ENCODE assay signal across 10 cellular contexts in the genomic region with DNA sequence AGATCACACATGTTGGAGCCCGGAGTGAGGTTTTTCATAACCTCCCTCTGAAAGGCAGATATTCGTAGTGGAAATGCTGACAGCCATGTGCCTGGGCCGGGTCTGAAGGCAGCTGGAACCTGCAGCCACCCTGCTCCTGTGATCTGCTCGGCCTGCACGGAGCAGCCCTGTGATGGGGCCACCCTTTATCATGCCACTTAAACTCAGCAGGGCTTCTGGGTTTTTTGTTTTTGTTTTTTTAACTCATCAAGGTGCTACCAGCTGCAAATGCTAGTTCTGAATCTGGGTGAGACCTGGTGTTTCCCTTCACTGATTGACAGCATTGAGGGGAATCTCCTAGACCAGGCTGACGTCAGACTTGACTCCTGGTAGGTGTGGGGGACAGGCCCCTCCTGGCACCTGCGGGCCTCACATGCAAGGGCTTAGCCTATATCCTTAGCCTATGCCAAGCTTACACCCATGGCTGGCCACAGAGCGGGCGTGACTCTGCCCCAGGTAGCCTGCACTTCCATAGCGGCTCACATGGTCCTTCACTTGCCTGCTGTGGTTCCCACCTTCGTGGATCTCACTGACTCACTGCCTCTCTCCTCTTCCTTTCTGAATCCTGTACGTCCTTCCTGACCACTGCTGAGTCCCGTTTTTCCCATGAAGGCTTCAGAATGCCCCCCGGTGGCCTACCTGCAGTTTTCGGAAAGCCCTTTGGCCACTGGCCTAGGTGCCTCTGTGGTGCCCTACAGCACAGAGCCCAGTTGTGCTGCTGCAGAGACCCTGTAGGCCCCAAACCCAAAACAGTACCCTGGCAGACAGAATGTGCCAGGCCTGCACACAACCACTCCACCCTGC.
DNase-seq lines count a peak whose midpoint lies in the region; ATAC-seq and TF ChIP-seq lines count a peak whose summit lies in the region.
"Had no signal": no experiment of that assay in that cellular context is flagged by ENCODE, and none has a peak within 500 bp of the region (broad histone marks: within the 10 kb centered on the region; RNA-seq: fewer than 3 reads in every experiment).

No MANE protein-coding gene starts in this region.

- ATAC-seq in HG02610 (IDR thresholded peaks at IDR 0.05; ENCODE audit: unreplicated experiment) = peak; percentile 68
- ATAC-seq in activated T-helper 17 cell treated with anti-CD3 and anti-CD28 coated beads, Interleukin-2, amount 50 U/mL, for 72 hours (replicated peaks) = peak; percentile 19

- H3K4me3 Mint-ChIP-seq in activated CD4-positive, alpha-beta T cell treated with anti-CD3 and anti-CD28 coated beads, Interleukin-2, amount 10 ng/mL, durations not matched to agents 7 days and 5 days = no peak overlapping the region
- H3K4me3 Mint-ChIP-seq in activated T-helper 17 cell treated with anti-CD3 and anti-CD28 coated beads, Interleukin-2, amount 50 U/mL, for 72 hours = no peak overlapping the region
- H3K4me3 Mint-ChIP-seq in progenitor cell of endocrine pancreas (ENCODE audit: low read depth) = no peak overlapping the region
- H3K4me3 Mint-ChIP-seq: central memory CD8-positive, alpha-beta T cell had no signal

- no peaks in the 10 kb centered on the region for H3K27me3 Mint-ChIP-seq in activated CD4-positive, alpha-beta T cell treated with anti-CD3 and anti-CD28 coated beads, Interleukin-2, amount 10 ng/mL, durations not matched to agents 7 days and 5 days
- H3K27me3 Mint-ChIP-seq in activated T-helper 17 cell treated with anti-CD3 and anti-CD28 coated beads, Interleukin-2, amount 50 U/mL, for 72 hours = peaks cover 3% of the 10 kb centered on the region
- H3K27me3 Mint-ChIP-seq in progenitor cell of endocrine pancreas = peaks cover 16% of the 10 kb centered on the region

- no peak for TF ChIP-seq CTCF in progenitor cell of endocrine pancreas (IDR thresholded peaks at IDR 0.05; ENCODE audit: unreplicated experiment)

- H3K9me3 Mint-ChIP-seq in activated CD4-positive, alpha-beta T cell treated with anti-CD3 and anti-CD28 coated beads, Interleukin-2, amount 10 ng/mL, durations not matched to agents 7 days and 5 days = no peaks in the 10 kb centered on the region
- no peaks in the 10 kb centered on the region for H3K9me3 Mint-ChIP-seq in activated T-helper 17 cell treated with anti-CD3 and anti-CD28 coated beads, Interleukin-2, amount 50 U/mL, for 72 hours
- no peaks in the 10 kb centered on the region for H3K9me3 Mint-ChIP-seq in progenitor cell of endocrine pancreas (ENCODE audit: low read depth)
- H3K9me3 Mint-ChIP-seq: central memory CD8-positive, alpha-beta T cell had no signal

- no peaks in the 10 kb centered on the region for H3K36me3 Mint-ChIP-seq in activated CD4-positive, alpha-beta T cell treated with anti-CD3 and anti-CD28 coated beads, Interleukin-2, amount 10 ng/mL, durations not matched to agents 7 days and 5 days (ENCODE audit: low read depth)
- no peaks in the 10 kb centered on the region for H3K36me3 Mint-ChIP-seq in activated T-helper 17 cell treated with anti-CD3 and anti-CD28 coated beads, Interleukin-2, amount 50 U/mL, for 72 hours (ENCODE audit: low read depth)
- no peaks in the 10 kb centered on the region for H3K36me3 Mint-ChIP-seq in progenitor cell of endocrine pancreas (ENCODE audit: insufficient read depth)

- CTCF ChIA-PET in activated CD4-positive, alpha-beta T cell treated with anti-CD3 and anti-CD28 coated beads, Interleukin-2, amount 10 ng/mL, durations not matched to agents 7 days and 5 days (lab: Charles Lee) = no interaction called here

- no peak overlapping the region for H3K27ac Mint-ChIP-seq in activated CD4-positive, alpha-beta T cell treated with anti-CD3 and anti-CD28 coated beads, Interleukin-2, amount 10 ng/mL, durations not matched to agents 7 days and 5 days
- H3K27ac Mint-ChIP-seq in activated T-helper 17 cell treated with anti-CD3 and anti-CD28 coated beads, Interleukin-2, amount 50 U/mL, for 72 hours = no peak overlapping the region
- peak overlapping the region; percentile 6 for H3K27ac Mint-ChIP-seq in progenitor cell of endocrine pancreas

- peaks cover 7% of the 10 kb centered on the region for H3K4me1 Mint-ChIP-seq in activated CD4-positive, alpha-beta T cell treated with anti-CD3 and anti-CD28 coated beads, Interleukin-2, amount 10 ng/mL, durations not matched to agents 7 days and 5 days
- peaks cover 4% of the 10 kb centered on the region for H3K4me1 Mint-ChIP-seq in activated T-helper 17 cell treated with anti-CD3 and anti-CD28 coated beads, Interleukin-2, amount 50 U/mL, for 72 hours
- no peaks in the 10 kb centered on the region for H3K4me1 Mint-ChIP-seq in progenitor cell of endocrine pancreas (ENCODE audit: low read depth)

- DNase-seq in activated CD4-positive, alpha-beta T cell treated with anti-CD3 and anti-CD28 coated beads for 48 hours = peak; percentile 24
- DNase-seq in activated CD4-positive, alpha-beta T cell treated with anti-CD3 and anti-CD28 coated beads, Interleukin-2, amount 10 ng/mL, durations not matched to agents 7 days and 5 days = no peak
- DNase-seq in progenitor cell of endocrine pancreas (ENCODE audit: low spot score, unreplicated experiment) (no peak), superior temporal gyrus (ENCODE audit: extremely low spot score) (no peak), midbrain (lab: John Stamatoyannopoulos, UW) (no peak), NCI-H2081 treated with DMSO at 0.1 percent for 48 hours (lab: John Stamatoyannopoulos, UW) (no peak)
- DNase-seq: SW 1271 had no signal

- POLR2A ChIA-PET in activated CD4-positive, alpha-beta T cell treated with anti-CD3 and anti-CD28 coated beads, Interleukin-2, amount 10 ng/mL, durations not matched to agents 7 days and 5 days (lab: Charles Lee) = no interaction called here
